Comparison of ENCODE assay signal across 8 cellular contexts in the genomic region with DNA sequence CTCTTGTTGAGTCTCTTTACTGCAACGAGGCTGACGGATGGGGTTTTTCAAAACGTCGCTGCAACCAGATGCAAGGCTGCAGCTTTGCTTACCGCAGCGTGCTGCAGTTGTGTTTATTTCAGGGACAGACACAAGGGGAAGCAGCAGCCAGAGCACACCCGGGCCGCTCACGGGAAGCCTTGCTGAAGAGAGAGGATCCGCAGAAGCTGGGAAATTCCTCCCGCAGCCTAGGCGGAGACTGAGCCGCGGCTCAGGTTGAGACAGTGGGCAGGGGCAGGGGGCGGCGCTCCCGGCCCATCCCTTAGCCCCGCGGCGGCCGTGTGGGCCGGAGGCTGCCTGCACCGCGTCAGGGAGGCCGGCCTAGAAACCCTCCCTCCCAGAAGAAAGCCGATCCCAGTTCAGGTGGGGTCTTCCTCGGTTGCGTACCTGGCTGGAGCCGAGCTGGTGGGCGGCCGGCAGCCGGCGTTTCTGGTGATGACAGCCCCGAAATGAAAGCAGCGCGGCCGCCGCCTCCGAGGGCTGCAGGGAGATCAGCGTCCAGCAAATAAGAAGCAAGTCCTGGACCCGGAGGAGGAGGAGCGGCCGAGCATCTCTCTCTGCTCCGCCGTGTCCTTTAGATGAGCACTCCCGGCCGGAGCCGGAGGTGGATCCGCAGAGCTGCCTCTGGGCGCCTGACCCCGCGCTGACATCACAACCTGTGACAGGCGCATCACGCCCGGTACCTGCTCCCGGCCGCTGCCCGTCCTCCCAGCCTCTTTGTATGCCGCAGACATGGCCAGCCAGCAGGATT. TPM values are rescaled to one million over a fixed set of nuclear protein-coding genes. Genes with fewer than 3 reads are reported as not detected.
DNase-seq lines count a peak whose midpoint lies in the region; ATAC-seq lines count a peak whose summit lies in the region.

A gene (plus strand): TSS at position 750 of the 790 bp plus-strand sequence. CDS start 22 bp downstream, at position 772.

- peak; percentile 72 for DNase-seq in SIG-M5 treated with dmso at 0.1 percent for 504 hours (lab: John Stamatoyannopoulos, UW; ENCODE audit: unreplicated experiment)
- no peak for DNase-seq in SIG-M5 (lab: John Stamatoyannopoulos, UW)
- peak; percentile 19 for DNase-seq in NCI-H2196 treated with DMSO at 0.1 percent for 48 hours (lab: John Stamatoyannopoulos, UW; ENCODE audit: unreplicated experiment)
- DNase-seq in activated CD4-positive, alpha-beta T cell treated with anti-CD3 and anti-CD28 coated beads for 48 hours = peak; percentile 55
- peak; percentile 68 for DNase-seq in dedifferentiated amniotic fluid mesenchymal stem cell (ENCODE audit: extremely low spot score)
- peak; percentile 81 for DNase-seq in left lobe of liver (ENCODE audit: low spot score)
- peak; percentile 43 to 56 for DNase-seq in stimulated activated CD4-positive, alpha-beta T cell treated with anti-CD3 and anti-CD28 coated beads, Interleukin-2, amount 100 ng/mL, for 24 hours

- ATAC-seq in HG02970 (IDR thresholded peaks at IDR 0.05; ENCODE audit: low FRiP score, unreplicated experiment) (peak; percentile 77), left lobe of liver (peak; percentile 93)

RNA-seq across cellular contexts. Expression of the gene that starts here (rescaled TPM):
- 15.1 TPM for total RNA-seq in left lobe of liver
